Comparison of ENCODE assay signal across 19 cellular contexts in the genomic region with DNA sequence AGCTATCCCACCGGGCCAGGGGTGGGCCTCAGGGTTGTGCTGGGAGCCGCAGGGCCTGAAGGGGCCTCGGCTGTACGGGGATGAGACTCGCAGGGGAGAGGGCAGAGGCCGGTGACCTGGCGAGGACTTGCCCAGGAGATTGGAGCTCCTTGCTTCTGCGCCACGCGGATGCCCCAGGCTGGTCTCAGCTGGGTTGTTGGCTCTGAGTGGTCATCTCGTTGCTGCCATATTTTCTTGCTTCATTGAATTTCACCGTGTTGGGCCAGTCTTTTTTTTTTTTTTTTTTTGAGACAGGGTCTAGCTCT.
DNase-seq lines count a peak whose midpoint lies in the region; ATAC-seq and TF ChIP-seq lines count a peak whose summit lies in the region.
"Had no signal": no experiment of that assay in that cellular context is flagged by ENCODE, and none has a peak within 500 bp of the region (broad histone marks: within the 10 kb centered on the region; RNA-seq: fewer than 3 reads in every experiment).

No MANE protein-coding gene starts in this region.

- no peak overlapping the region for H3K4me3 ChIP-seq in ovary
- no peak overlapping the region for H3K4me3 ChIP-seq in effector memory CD4-positive, alpha-beta T cell (ENCODE audit: insufficient read depth, low read depth, low read length, poor library complexity, severe bottlenecking)
- H3K4me3 ChIP-seq: GM23338, left lung, thoracic aorta had no signal

- H3K36me3 ChIP-seq in ovary, result no peaks in the 10 kb centered on the region
- peaks cover 73% of the 10 kb centered on the region for H3K36me3 ChIP-seq in effector memory CD4-positive, alpha-beta T cell (ENCODE audit: control insufficient read depth, insufficient read depth, low read length)

- peaks cover 5% of the 10 kb centered on the region for H3K4me1 ChIP-seq in ovary (ENCODE audit: insufficient read depth)
- no peaks in the 10 kb centered on the region for H3K4me1 ChIP-seq in effector memory CD4-positive, alpha-beta T cell (ENCODE audit: control insufficient read depth, insufficient read depth, low read length, poor library complexity, severe bottlenecking)
- H3K4me1 ChIP-seq: left lung had no signal

- H3K27ac Mint-ChIP-seq in natural killer cell treated with Interleukin-12 subunit alpha and Interleukin-12 subunit beta and Interleukin-15 and Interleukin-18, amount 100 ng/mL, for 72 hours, result no peak overlapping the region
- H3K27ac Mint-ChIP-seq in natural killer cell (no peak overlapping the region), chondrocyte (ENCODE audit: unreplicated experiment) (no peak overlapping the region)
- no peak overlapping the region for H3K27ac Mint-ChIP-seq in activated CD4-positive, alpha-beta T cell treated with anti-CD3 and anti-CD28 coated beads, Interleukin-2, amount 10 ng/mL, durations not matched to agents 7 days and 5 days
- H3K27ac Mint-ChIP-seq: GM23338 had no signal

- TF ChIP-seq EP300 in ovary (IDR thresholded peaks at IDR 0.05), result no peak

- no peaks in the 10 kb centered on the region for H3K9me3 Mint-ChIP-seq in natural killer cell treated with Interleukin-12 subunit alpha and Interleukin-12 subunit beta and Interleukin-15 and Interleukin-18, amount 100 ng/mL, for 72 hours
- H3K9me3 Mint-ChIP-seq in natural killer cell (no peaks in the 10 kb centered on the region), chondrocyte (ENCODE audit: low read depth) (no peaks in the 10 kb centered on the region)
- no peaks in the 10 kb centered on the region for H3K9me3 Mint-ChIP-seq in activated CD4-positive, alpha-beta T cell treated with anti-CD3 and anti-CD28 coated beads, Interleukin-2, amount 10 ng/mL, durations not matched to agents 7 days and 5 days
- H3K9me3 Mint-ChIP-seq: GM23338; stimulated activated effector memory CD8-positive, alpha-beta T cell treated with anti-CD3 and anti-CD28 coated beads, Interleukin-12 subunit alpha, Interleukin-12 subunit beta, amount 100 ng/mL, for 72 hours had no signal

- H3K4me3 Mint-ChIP-seq in natural killer cell treated with Interleukin-12 subunit alpha and Interleukin-12 subunit beta and Interleukin-15 and Interleukin-18, amount 100 ng/mL, for 72 hours, result no peak overlapping the region
- H3K4me3 Mint-ChIP-seq in natural killer cell (no peak overlapping the region), chondrocyte (ENCODE audit: unreplicated experiment) (no peak overlapping the region)
- H3K4me3 Mint-ChIP-seq in activated CD4-positive, alpha-beta T cell treated with anti-CD3 and anti-CD28 coated beads, Interleukin-2, amount 10 ng/mL, durations not matched to agents 7 days and 5 days, result no peak overlapping the region
- H3K4me3 Mint-ChIP-seq: GM23338; stimulated activated effector memory CD8-positive, alpha-beta T cell treated with anti-CD3 and anti-CD28 coated beads, Interleukin-12 subunit alpha, Interleukin-12 subunit beta, amount 100 ng/mL, for 72 hours had no signal

- DNase-seq in natural killer cell treated with Interleukin-12 subunit alpha and Interleukin-12 subunit beta and Interleukin-15 and Interleukin-18, amount 100 ng/mL, for 72 hours (ENCODE audit: low spot score), result peak; percentile 31
- DNase-seq in natural killer cell (no peak), chondrocyte (ENCODE audit: low spot score) (peak; percentile 77), ovary (peak in 4 of 5 donors; percentile 4 to 30 (median 19))
- DNase-seq in activated CD4-positive, alpha-beta T cell treated with anti-CD3 and anti-CD28 coated beads, Interleukin-2, amount 10 ng/mL, durations not matched to agents 7 days and 5 days, result no peak
- DNase-seq in effector memory CD4-positive, alpha-beta T cell, result no peak
- DNase-seq: cerebellar nuclear complex; DND-41; effector CD8-positive, alpha-beta T cell; glutamatergic neuron; NCI-H1105 treated with DMSO at 0.1 percent for 48 hours; NCI-H2107; NCI-H510A treated with DMSO at 0.1 percent for 48 hours had no signal

- no peaks in the 10 kb centered on the region for H3K9me3 ChIP-seq in ovary
- H3K9me3 ChIP-seq in effector memory CD4-positive, alpha-beta T cell (ENCODE audit: control insufficient read depth, low read length), result no peaks in the 10 kb centered on the region
- H3K9me3 ChIP-seq: left lung, neutrophil, thoracic aorta had no signal

- no peaks in the 10 kb centered on the region for H3K27me3 ChIP-seq in ovary
- no peaks in the 10 kb centered on the region for H3K27me3 ChIP-seq in effector memory CD4-positive, alpha-beta T cell (replicated peaks; ENCODE audit: control insufficient read depth, insufficient read depth, low read length, poor library complexity, severe bottlenecking)
- H3K27me3 ChIP-seq: left lung, neutrophil had no signal

- peaks cover 11% of the 10 kb centered on the region for H3K36me3 Mint-ChIP-seq in natural killer cell treated with Interleukin-12 subunit alpha and Interleukin-12 subunit beta and Interleukin-15 and Interleukin-18, amount 100 ng/mL, for 72 hours
- no peaks in the 10 kb centered on the region for H3K36me3 Mint-ChIP-seq in natural killer cell
- peaks cover 29% of the 10 kb centered on the region for H3K36me3 Mint-ChIP-seq in chondrocyte (ENCODE audit: low read depth)
- H3K36me3 Mint-ChIP-seq in activated CD4-positive, alpha-beta T cell treated with anti-CD3 and anti-CD28 coated beads, Interleukin-2, amount 10 ng/mL, durations not matched to agents 7 days and 5 days (ENCODE audit: low read depth), result peaks cover 33% of the 10 kb centered on the region

- CTCF ChIA-PET in activated CD4-positive, alpha-beta T cell treated with anti-CD3 and anti-CD28 coated beads, Interleukin-2, amount 10 ng/mL, durations not matched to agents 7 days and 5 days (lab: Charles Lee), result no interaction called here

- TF ChIP-seq CTCF in natural killer cell (IDR thresholded peaks at IDR 0.05) (no peak), chondrocyte (IDR thresholded peaks at IDR 0.05) (no peak), ovary (IDR thresholded peaks at IDR 0.05) (no peak)

- POLR2A ChIA-PET in activated CD4-positive, alpha-beta T cell treated with anti-CD3 and anti-CD28 coated beads, Interleukin-2, amount 10 ng/mL, durations not matched to agents 7 days and 5 days (lab: Charles Lee), result no interaction called here

- H3K27me3 Mint-ChIP-seq in natural killer cell treated with Interleukin-12 subunit alpha and Interleukin-12 subunit beta and Interleukin-15 and Interleukin-18, amount 100 ng/mL, for 72 hours, result no peaks in the 10 kb centered on the region
- no peaks in the 10 kb centered on the region for H3K27me3 Mint-ChIP-seq in natural killer cell (ENCODE audit: low read depth in 2 of 2)
- no peaks in the 10 kb centered on the region for H3K27me3 Mint-ChIP-seq in chondrocyte (ENCODE audit: low read depth)
- no peaks in the 10 kb centered on the region for H3K27me3 Mint-ChIP-seq in activated CD4-positive, alpha-beta T cell treated with anti-CD3 and anti-CD28 coated beads, Interleukin-2, amount 10 ng/mL, durations not matched to agents 7 days and 5 days

- TF ChIP-seq POLR2A in ovary (IDR thresholded peaks at IDR 0.05), result no peak

- intact Hi-C loops in natural killer cell (cut with micrococcal nuclease), result no loop called here
- intact Hi-C loops in ovary (cut with DNase I), result no loop called here

- ATAC-seq in natural killer cell treated with Interleukin-12 subunit alpha and Interleukin-12 subunit beta and Interleukin-15 and Interleukin-18, amount 100 ng/mL, for 72 hours, result no peak
- no peak for ATAC-seq in natural killer cell
- no peak for ATAC-seq in HG02610 (IDR thresholded peaks at IDR 0.05; ENCODE audit: unreplicated experiment)
- ATAC-seq: GM23338; left lung; stimulated activated effector memory CD8-positive, alpha-beta T cell treated with anti-CD3 and anti-CD28 coated beads, Interleukin-12 subunit alpha, Interleukin-12 subunit beta, amount 100 ng/mL, for 72 hours had no signal

- no peak overlapping the region for H3K27ac ChIP-seq in ovary
- H3K27ac ChIP-seq in effector memory CD4-positive, alpha-beta T cell (ENCODE audit: insufficient read depth, low read length, poor library complexity, severe bottlenecking), result no peak overlapping the region
- H3K27ac ChIP-seq: left lung, neutrophil, thoracic aorta had no signal

- H3K4me1 Mint-ChIP-seq in natural killer cell treated with Interleukin-12 subunit alpha and Interleukin-12 subunit beta and Interleukin-15 and Interleukin-18, amount 100 ng/mL, for 72 hours (ENCODE audit: low read depth in 2 of 2), result peaks cover 0 to 4% of the 10 kb centered on the region in 2 donors
- peaks cover 0 to 4% of the 10 kb centered on the region in 2 donors for H3K4me1 Mint-ChIP-seq in natural killer cell
- no peaks in the 10 kb centered on the region for H3K4me1 Mint-ChIP-seq in chondrocyte (ENCODE audit: low read depth)
- H3K4me1 Mint-ChIP-seq in activated CD4-positive, alpha-beta T cell treated with anti-CD3 and anti-CD28 coated beads, Interleukin-2, amount 10 ng/mL, durations not matched to agents 7 days and 5 days, result no peaks in the 10 kb centered on the region
- H3K4me1 Mint-ChIP-seq: GM23338; stimulated activated effector memory CD8-positive, alpha-beta T cell treated with anti-CD3 and anti-CD28 coated beads, Interleukin-12 subunit alpha, Interleukin-12 subunit beta, amount 100 ng/mL, for 72 hours had no signal

- WGBS in ovary, 3 donors, result 83 to 85% (median 84%) methylated on average over 12 of the region's 12 CpGs

Comparison
In these comparisons a context has a peak if more than half of its experiments do, and no peak if none do; other contexts are left out.
1. DNase-seq: peak in natural killer cell treated with Interleukin-12 subunit alpha and Interleukin-12 subunit beta and Interleukin-15 and Interleukin-18, amount 100 ng/mL, for 72 hours (single experiment), chondrocyte (single experiment) and ovary (4 of 5); none in natural killer cell (single experiment), activated CD4-positive, alpha-beta T cell treated with anti-CD3 and anti-CD28 coated beads, Interleukin-2, amount 10 ng/mL, durations not matched to agents 7 days and 5 days (single experiment) and effector memory CD4-positive, alpha-beta T cell (0 of 3).